Comparison of ENCODE assay signal across 8 cellular contexts in genomic region chr2:241356871-241357260, GRCh38. TPM values are rescaled to one million over a fixed set of nuclear protein-coding genes. Genes with fewer than 3 reads are reported as not detected.
A peak's percentile ranks its signal among the peaks of the same experiment; 100 is the strongest.
DNase-seq lines count a peak whose midpoint lies in the region; ATAC-seq and TF ChIP-seq lines count a peak whose summit lies in the region.

No MANE protein-coding gene starts in this region.

- H3K36me3 ChIP-seq in Panc1 (ENCODE audit: control insufficient read depth, insufficient read depth, low read length): peaks cover 21% of the 10 kb centered on the region
- peaks cover 0 to 30% (median 0%) of the 10 kb centered on the region in 3 donors for H3K36me3 ChIP-seq in esophagus squamous epithelium
- H3K36me3 ChIP-seq in rectal smooth muscle tissue (ENCODE audit: control insufficient read depth, insufficient read depth, low read length): peaks cover 8% of the 10 kb centered on the region

- in situ Hi-C loops in Panc1 (cut with HindIII; ENCODE audit: low pct_unique_long_range_greater_than_20kb, low sequenced_read_pairs): no loop called here

- H3K9ac ChIP-seq in rectal smooth muscle tissue (ENCODE audit: low read length): peak overlapping the region; percentile 51

- H3K4me1 ChIP-seq in Panc1 (ENCODE audit: control insufficient read depth, insufficient read depth, low read length) (peaks cover 35% of the 10 kb centered on the region), esophagus squamous epithelium (peaks cover 0 to 45% (median 19%) of the 10 kb centered on the region in 3 donors), rectal smooth muscle tissue (ENCODE audit: control insufficient read depth, insufficient read depth, low read length) (peaks cover 5% of the 10 kb centered on the region)

- no peaks in the 10 kb centered on the region for H3K9me3 ChIP-seq in Panc1 (ENCODE audit: control insufficient read depth, insufficient read depth, low read depth, low read length)
- no peaks in the 10 kb centered on the region for H3K9me3 ChIP-seq in esophagus squamous epithelium

- WGBS in esophagus squamous epithelium, 2 donors: 14 to 31% methylated on average over 5 of the region's 5 CpGs

- DNase-seq in GM12865 (ENCODE audit: low read depth): no peak
- no peak for DNase-seq in Panc1 (ENCODE audit: low read depth, low spot score)
- no peak for DNase-seq in esophagus squamous epithelium (lab: John Stamatoyannopoulos, UW)
- no peak for DNase-seq in AG08395 (ENCODE audit: low spot score)

- intact Hi-C loops in Panc1 (cut with micrococcal nuclease; ENCODE audit: unreplicated experiment): no loop called here
- intact Hi-C loops in esophagus squamous epithelium (cut with DNase I): no loop called here

- TF ChIP-seq CTCF in GM12865 (IDR thresholded peaks at IDR 0.05; ENCODE audit: insufficient read depth, low read depth, low read length, missing control alignments): no peak
- TF ChIP-seq CTCF in Panc1 (IDR thresholded peaks at IDR 0.05): no peak
- TF ChIP-seq CTCF in esophagus squamous epithelium (IDR thresholded peaks at IDR 0.05): no peak

- POLR2A ChIA-PET in Panc1 (lab: Charles Lee): interaction anchor here (0.7 kb wide), 1 partner anchor 251 kb away, joined by 4 read pairs; no protein-coding TSS in a partner anchor

- no peak for TF ChIP-seq POLR2A in esophagus squamous epithelium (IDR thresholded peaks at IDR 0.05)

- no TSS peak for BruUV-seq in Panc1 (replicated peaks; lab: Mats Ljungman, UMichigan)

- peak overlapping the region; percentile 66 for H3K4me3 ChIP-seq in GM12865 (ENCODE audit: low read depth, low read length)
- peak overlapping the region; percentile 65 to 84 for H3K4me3 ChIP-seq in Panc1 (ENCODE audit: low read depth in 2 of 2, low read length in 2 of 2)
- peak overlapping the region; percentile 65 to 96 (median 91) for H3K4me3 ChIP-seq in esophagus squamous epithelium
- peak overlapping the region; percentile 91 for H3K4me3 ChIP-seq in rectal smooth muscle tissue (ENCODE audit: low read length)

- H3K27ac ChIP-seq in Panc1 (ENCODE audit: low read length) (peak overlapping the region; percentile 83), esophagus squamous epithelium (peak overlapping the region; percentile 93 to 97 (median 96)), rectal smooth muscle tissue (ENCODE audit: low read depth, low read length) (peak overlapping the region; percentile 89)

- CTCF ChIA-PET in Panc1 (lab: Charles Lee): no interaction called here

- no peaks in the 10 kb centered on the region for H3K27me3 ChIP-seq in Panc1 (ENCODE audit: control insufficient read depth, insufficient read depth, low read length)
- no peaks in the 10 kb centered on the region for H3K27me3 ChIP-seq in esophagus squamous epithelium
- no peaks in the 10 kb centered on the region for H3K27me3 ChIP-seq in rectal smooth muscle tissue (ENCODE audit: control insufficient read depth, insufficient read depth, low read length)

- ATAC-seq in Panc1: no peak
- no peak for ATAC-seq in GM21786 (IDR thresholded peaks at IDR 0.05; ENCODE audit: unreplicated experiment)
- ATAC-seq in GM21515 (IDR thresholded peaks at IDR 0.05; ENCODE audit: unreplicated experiment): no peak
- no peak for ATAC-seq in GM19324 (IDR thresholded peaks at IDR 0.05; ENCODE audit: low FRiP score, unreplicated experiment)

RNA-seq across cellular contexts. Expression of gene FARP2, which starts 0.8 kb away (rescaled TPM):
- 80.3 TPM for total RNA-seq in Panc1 (2021; ENCODE audit: unreplicated experiment)
- 36.6 TPM for polyA plus RNA-seq in Panc1 (2012; ENCODE audit: insufficient read length)
- total RNA-seq in esophagus squamous epithelium: 10 to 100 TPM; 20.8 to 41.8 (median 37.1) TPM

RNA-seq across cellular contexts. Expression of gene SEPTIN2, which starts 41.1 kb away (rescaled TPM):
- 303 TPM for total RNA-seq in Panc1 (2021; ENCODE audit: unreplicated experiment)
- 243 TPM for polyA plus RNA-seq in Panc1 (2012; ENCODE audit: insufficient read length)
- total RNA-seq in esophagus squamous epithelium: 100 to 1,000 TPM in 3 of 4 donors, 10 to 100 TPM in 1; 95.9 to 236 (median 185) TPM

RNA-seq across cellular contexts. Expression of gene HDLBP, which starts 41.4 kb away (rescaled TPM):
- total RNA-seq in Panc1 (2021; ENCODE audit: unreplicated experiment) (656 TPM), esophagus squamous epithelium (100 to 1,000 TPM; 239 to 310 (median 273) TPM)
- polyA plus RNA-seq in Panc1 (2012; ENCODE audit: insufficient read length): 717 TPM
